Comparison of ENCODE assay signal across 1 cellular context in genomic region chrX:134025986-134026731, GRCh38.
TF ChIP-seq lines count a peak whose summit lies in the region.

No MANE protein-coding gene starts in this region.

TF ChIP-seq in HEK293, 187 proteins besides CTCF, POLR2A, EP300 and RAD21 (continued from another document):
- TF ChIP-seq, protein P1, sequence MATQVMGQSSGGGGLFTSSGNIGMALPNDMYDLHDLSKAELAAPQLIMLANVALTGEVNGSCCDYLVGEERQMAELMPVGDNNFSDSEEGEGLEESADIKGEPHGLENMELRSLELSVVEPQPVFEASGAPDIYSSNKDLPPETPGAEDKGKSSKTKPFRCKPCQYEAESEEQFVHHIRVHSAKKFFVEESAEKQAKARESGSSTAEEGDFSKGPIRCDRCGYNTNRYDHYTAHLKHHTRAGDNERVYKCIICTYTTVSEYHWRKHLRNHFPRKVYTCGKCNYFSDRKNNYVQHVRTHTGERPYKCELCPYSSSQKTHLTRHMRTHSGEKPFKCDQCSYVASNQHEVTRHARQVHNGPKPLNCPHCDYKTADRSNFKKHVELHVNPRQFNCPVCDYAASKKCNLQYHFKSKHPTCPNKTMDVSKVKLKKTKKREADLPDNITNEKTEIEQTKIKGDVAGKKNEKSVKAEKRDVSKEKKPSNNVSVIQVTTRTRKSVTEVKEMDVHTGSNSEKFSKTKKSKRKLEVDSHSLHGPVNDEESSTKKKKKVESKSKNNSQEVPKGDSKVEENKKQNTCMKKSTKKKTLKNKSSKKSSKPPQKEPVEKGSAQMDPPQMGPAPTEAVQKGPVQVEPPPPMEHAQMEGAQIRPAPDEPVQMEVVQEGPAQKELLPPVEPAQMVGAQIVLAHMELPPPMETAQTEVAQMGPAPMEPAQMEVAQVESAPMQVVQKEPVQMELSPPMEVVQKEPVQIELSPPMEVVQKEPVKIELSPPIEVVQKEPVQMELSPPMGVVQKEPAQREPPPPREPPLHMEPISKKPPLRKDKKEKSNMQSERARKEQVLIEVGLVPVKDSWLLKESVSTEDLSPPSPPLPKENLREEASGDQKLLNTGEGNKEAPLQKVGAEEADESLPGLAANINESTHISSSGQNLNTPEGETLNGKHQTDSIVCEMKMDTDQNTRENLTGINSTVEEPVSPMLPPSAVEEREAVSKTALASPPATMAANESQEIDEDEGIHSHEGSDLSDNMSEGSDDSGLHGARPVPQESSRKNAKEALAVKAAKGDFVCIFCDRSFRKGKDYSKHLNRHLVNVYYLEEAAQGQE (tag by site-specific recombination; IDR thresholded peaks at IDR 0.05) = no peak
- TF ChIP-seq, protein P2, sequence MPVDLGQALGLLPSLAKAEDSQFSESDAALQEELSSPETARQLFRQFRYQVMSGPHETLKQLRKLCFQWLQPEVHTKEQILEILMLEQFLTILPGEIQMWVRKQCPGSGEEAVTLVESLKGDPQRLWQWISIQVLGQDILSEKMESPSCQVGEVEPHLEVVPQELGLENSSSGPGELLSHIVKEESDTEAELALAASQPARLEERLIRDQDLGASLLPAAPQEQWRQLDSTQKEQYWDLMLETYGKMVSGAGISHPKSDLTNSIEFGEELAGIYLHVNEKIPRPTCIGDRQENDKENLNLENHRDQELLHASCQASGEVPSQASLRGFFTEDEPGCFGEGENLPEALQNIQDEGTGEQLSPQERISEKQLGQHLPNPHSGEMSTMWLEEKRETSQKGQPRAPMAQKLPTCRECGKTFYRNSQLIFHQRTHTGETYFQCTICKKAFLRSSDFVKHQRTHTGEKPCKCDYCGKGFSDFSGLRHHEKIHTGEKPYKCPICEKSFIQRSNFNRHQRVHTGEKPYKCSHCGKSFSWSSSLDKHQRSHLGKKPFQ (tag by site-specific recombination; IDR thresholded peaks at IDR 0.05) = no peak
- TF ChIP-seq ZEB2 (tag by site-specific recombination; IDR thresholded peaks at IDR 0.05) (no peak), ZNF76 (tag by site-specific recombination; IDR thresholded peaks at IDR 0.05; ENCODE audit: borderline replicate concordance, low read depth) (no peak)
